Comparison of ENCODE assay signal across 40 cellular contexts in the genomic region with DNA sequence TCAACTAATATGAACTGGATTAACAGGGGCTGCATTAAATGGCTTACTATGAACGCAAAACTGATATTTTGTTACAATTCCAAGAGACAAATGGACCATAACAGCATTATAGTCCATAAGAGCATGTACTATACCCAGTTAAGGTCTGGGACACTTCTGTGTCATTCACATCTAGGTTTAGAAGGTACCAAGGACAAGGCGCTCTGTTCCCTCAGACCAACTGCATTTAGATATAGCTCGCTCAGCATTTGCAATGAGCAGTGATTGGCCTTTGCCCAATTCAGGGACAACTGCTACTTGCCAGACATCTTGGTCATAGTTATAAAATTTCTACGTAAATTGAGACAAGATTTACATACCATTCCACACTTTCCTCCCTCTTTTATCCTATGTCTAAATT.
"Had no signal": no experiment of that assay in that cellular context is flagged by ENCODE, and none has a peak within 500 bp of the region (broad histone marks: within the 10 kb centered on the region; RNA-seq: fewer than 3 reads in every experiment).

No MANE protein-coding gene starts in this region.

- H3K9me3 Mint-ChIP-seq: activated naive CD4-positive, alpha-beta T cell treated with anti-CD3 and anti-CD28 coated beads for 36 hours; activated naive CD4-positive, alpha-beta T cell treated with anti-CD3 and anti-CD28 coated beads, Interleukin-2, amount 10 ng/mL, durations not matched to agents 7 days and 5 days; activated naive CD4-positive, alpha-beta T cell treated with anti-CD3 and anti-CD28 coated beads, Interleukin-2, amount 50 U/mL, for 24 hours; activated naive CD4-positive, alpha-beta T cell treated with anti-CD3 and anti-CD28 coated beads, Interleukin-2, amount 50 U/mL, for 72 hours; activated naive CD8-positive, alpha-beta T cell treated with anti-CD3 and anti-CD28 coated beads for 36 hours; activated naive CD8-positive, alpha-beta T cell treated with anti-CD3 and anti-CD28 coated beads, Interleukin-2, amount 10 ng/mL, durations not matched to agents 7 days and 5 days; activated naive CD8-positive, alpha-beta T cell treated with anti-CD3 and anti-CD28 coated beads, Interleukin-2, amount 50 U/mL, for 24 hours; activated T-cell treated with anti-CD3 and anti-CD28 coated beads, Interleukin-2, amount 50 U/mL, for 24 hours; activated T-cell treated with anti-CD3 and anti-CD28 coated beads, Interleukin-2, amount 50 U/mL, for 4 hours; activated T-cell treated with anti-CD3 and anti-CD28 coated beads, Interleukin-2, amount 50 U/mL, for 72 hours; activated T-helper 1 cell treated with anti-CD3 and anti-CD28 coated beads, Interleukin-12 subunit alpha, Interleukin-12 subunit beta, Interleukin-2, Interleukin-4 antibody, amounts not matched to agents 30 ng/mL and 10 ng/mL and 1 ng/mL, durations not matched to agents 14 hours and 24 hours and 36 hours; activated T-helper 17 cell treated with anti-CD3 and anti-CD28 coated beads, Interleukin-2, amount 50 U/mL, for 72 hours; activated T-helper 2 cell treated with anti-CD3 and anti-CD28 coated beads, Interferon-gamma antibody, Interleukin-2, Interleukin-4, amounts not matched to agents 10 μg/mL and 5 μg/mL and 100 μg/mL, durations not matched to agents 14 hours and 24 hours and 36 hours had no signal

- H3K4me1 Mint-ChIP-seq: activated naive CD4-positive, alpha-beta T cell treated with anti-CD3 and anti-CD28 coated beads, Interleukin-2, amount 10 ng/mL, durations not matched to agents 7 days and 5 days; activated naive CD4-positive, alpha-beta T cell treated with anti-CD3 and anti-CD28 coated beads, Interleukin-2, amount 50 U/mL, for 24 hours; activated naive CD8-positive, alpha-beta T cell treated with anti-CD3 and anti-CD28 coated beads for 36 hours; activated naive CD8-positive, alpha-beta T cell treated with anti-CD3 and anti-CD28 coated beads, Interleukin-2, amount 10 ng/mL, durations not matched to agents 7 days and 5 days; activated naive CD8-positive, alpha-beta T cell treated with anti-CD3 and anti-CD28 coated beads, Interleukin-2, amount 50 U/mL, for 24 hours; activated T-helper 17 cell treated with anti-CD3 and anti-CD28 coated beads, Interleukin-2, amount 50 U/mL, for 72 hours; central memory CD8-positive, alpha-beta T cell had no signal

- H3K27me3 Mint-ChIP-seq: activated naive CD4-positive, alpha-beta T cell treated with anti-CD3 and anti-CD28 coated beads, Interleukin-2, amount 10 ng/mL, durations not matched to agents 7 days and 5 days; activated naive CD4-positive, alpha-beta T cell treated with anti-CD3 and anti-CD28 coated beads, Interleukin-2, amount 50 U/mL, for 24 hours; activated naive CD8-positive, alpha-beta T cell; activated naive CD8-positive, alpha-beta T cell treated with anti-CD3 and anti-CD28 coated beads for 36 hours; activated naive CD8-positive, alpha-beta T cell treated with anti-CD3 and anti-CD28 coated beads, Interleukin-2, amount 10 ng/mL, durations not matched to agents 7 days and 5 days; activated naive CD8-positive, alpha-beta T cell treated with anti-CD3 and anti-CD28 coated beads, Interleukin-2, amount 50 U/mL, for 24 hours; activated T-cell treated with anti-CD3 and anti-CD28 coated beads, Interleukin-2, amount 50 U/mL, for 24 hours; central memory CD8-positive, alpha-beta T cell had no signal

- ATAC-seq: activated naive CD4-positive, alpha-beta T cell treated with anti-CD3 and anti-CD28 coated beads, Interleukin-2, amount 50 U/mL, for 72 hours; activated naive CD8-positive, alpha-beta T cell treated with anti-CD3 and anti-CD28 coated beads, Interleukin-2, amount 50 U/mL, for 24 hours; activated T-cell treated with anti-CD3 and anti-CD28 coated beads, Interleukin-2, amount 50 U/mL, for 4 hours; activated T-cell treated with anti-CD3 and anti-CD28 coated beads, Interleukin-2, amount 50 U/mL, for 72 hours; activated T-helper 17 cell treated with anti-CD3 and anti-CD28 coated beads, Interleukin-2, amount 50 U/mL, for 72 hours; body of pancreas had no signal

- H3K4me3 ChIP-seq: adrenal gland, ascending aorta, body of pancreas, breast epithelium, cardiac muscle cell had no signal

- H3K36me3 ChIP-seq: adrenal gland, ascending aorta, brain microvascular endothelial cell, breast epithelium, cardiac muscle cell had no signal

- DNase-seq: activated effector memory CD4-positive, alpha-beta T cell treated with anti-CD3 and anti-CD28 coated beads, Interleukin-2, amount 50 U/mL, for 16 hours; activated effector memory CD4-positive, alpha-beta T cell treated with Interleukin-2 at 50 U/mL for 16 hours; activated gamma-delta T cell; activated gamma-delta T cell treated with Interleukin-2 at 50 U/mL for 16 hours; activated naive CD4-positive, alpha-beta T cell; activated naive CD4-positive, alpha-beta T cell treated with anti-CD3 and anti-CD28 coated beads for 36 hours; activated naive CD4-positive, alpha-beta T cell treated with anti-CD3 and anti-CD28 coated beads, Interleukin-2, amount 10 ng/mL, durations not matched to agents 7 days and 5 days; activated naive CD4-positive, alpha-beta T cell treated with anti-CD3 and anti-CD28 coated beads, Interleukin-2, amount 50 U/mL, for 16 hours; activated naive CD4-positive, alpha-beta T cell treated with Interleukin-2 at 50 U/mL for 16 hours; activated naive CD8-positive, alpha-beta T cell treated with anti-CD3 and anti-CD28 coated beads for 36 hours; activated naive CD8-positive, alpha-beta T cell treated with anti-CD3 and anti-CD28 coated beads, Interleukin-2, amount 10 ng/mL, durations not matched to agents 7 days and 5 days; activated naive CD8-positive, alpha-beta T cell treated with anti-CD3 and anti-CD28 coated beads, Interleukin-2, amount 50 U/mL, for 24 hours; activated T-cell treated with anti-CD3 and anti-CD28 coated beads, Interleukin-2, amount 50 U/mL, for 1 hour; activated T-cell treated with anti-CD3 and anti-CD28 coated beads, Interleukin-2, amount 50 U/mL, for 24 hours; activated T-cell treated with anti-CD3 and anti-CD28 coated beads, Interleukin-2, amount 50 U/mL, for 4 hours; activated T-cell treated with anti-CD3 and anti-CD28 coated beads, Interleukin-2, amount 50 U/mL, for 48 hours; activated T-cell treated with anti-CD3 and anti-CD28 coated beads, Interleukin-2, amount 50 U/mL, for 72 hours; adrenal gland; amniotic stem cell; amygdala; anterior cingulate cortex; aorta; body of pancreas; brain microvascular endothelial cell; caudate nucleus; central memory CD4-positive, alpha-beta T cell; cerebellar nuclear complex had no signal

- H3K9me3 ChIP-seq: adrenal gland, ascending aorta, body of pancreas, breast epithelium had no signal

- H3K27ac ChIP-seq: adrenal gland, ascending aorta, body of pancreas, brain microvascular endothelial cell, breast epithelium, cardiac muscle cell had no signal

- H3K4me3 Mint-ChIP-seq: activated naive CD4-positive, alpha-beta T cell treated with anti-CD3 and anti-CD28 coated beads for 36 hours; activated naive CD4-positive, alpha-beta T cell treated with anti-CD3 and anti-CD28 coated beads, Interleukin-2, amount 10 ng/mL, durations not matched to agents 7 days and 5 days; activated naive CD4-positive, alpha-beta T cell treated with anti-CD3 and anti-CD28 coated beads, Interleukin-2, amount 50 U/mL, for 24 hours; activated naive CD8-positive, alpha-beta T cell; activated naive CD8-positive, alpha-beta T cell treated with anti-CD3 and anti-CD28 coated beads for 36 hours; activated naive CD8-positive, alpha-beta T cell treated with anti-CD3 and anti-CD28 coated beads, Interleukin-2, amount 10 ng/mL, durations not matched to agents 7 days and 5 days; activated naive CD8-positive, alpha-beta T cell treated with anti-CD3 and anti-CD28 coated beads, Interleukin-2, amount 50 U/mL, for 24 hours; activated T-cell treated with anti-CD3 and anti-CD28 coated beads, Interleukin-2, amount 50 U/mL, for 24 hours; activated T-cell treated with anti-CD3 and anti-CD28 coated beads, Interleukin-2, amount 50 U/mL, for 4 hours; activated T-cell treated with anti-CD3 and anti-CD28 coated beads, Interleukin-2, amount 50 U/mL, for 72 hours; activated T-helper 1 cell treated with anti-CD3 and anti-CD28 coated beads, Interleukin-12 subunit alpha, Interleukin-12 subunit beta, Interleukin-2, Interleukin-4 antibody, amounts not matched to agents 30 ng/mL and 10 ng/mL and 1 ng/mL, durations not matched to agents 14 hours and 24 hours and 36 hours; activated T-helper 17 cell treated with anti-CD3 and anti-CD28 coated beads, Interleukin-2, amount 50 U/mL, for 72 hours; brain; central memory CD8-positive, alpha-beta T cell had no signal

- H3K4me1 ChIP-seq: adrenal gland, ascending aorta, body of pancreas, breast epithelium had no signal

- FAIRE-seq: astrocyte, bronchial epithelial cell had no signal

- H3K27ac Mint-ChIP-seq: activated naive CD4-positive, alpha-beta T cell treated with anti-CD3 and anti-CD28 coated beads for 36 hours; activated naive CD4-positive, alpha-beta T cell treated with anti-CD3 and anti-CD28 coated beads, Interleukin-2, amount 10 ng/mL, durations not matched to agents 7 days and 5 days; activated naive CD4-positive, alpha-beta T cell treated with anti-CD3 and anti-CD28 coated beads, Interleukin-2, amount 50 U/mL, for 24 hours; activated naive CD4-positive, alpha-beta T cell treated with anti-CD3 and anti-CD28 coated beads, Interleukin-2, amount 50 U/mL, for 72 hours; activated naive CD8-positive, alpha-beta T cell; activated naive CD8-positive, alpha-beta T cell treated with anti-CD3 and anti-CD28 coated beads for 36 hours; activated naive CD8-positive, alpha-beta T cell treated with anti-CD3 and anti-CD28 coated beads, Interleukin-2, amount 10 ng/mL, durations not matched to agents 7 days and 5 days; activated naive CD8-positive, alpha-beta T cell treated with anti-CD3 and anti-CD28 coated beads, Interleukin-2, amount 50 U/mL, for 24 hours; activated T-cell treated with anti-CD3 and anti-CD28 coated beads, Interleukin-2, amount 50 U/mL, for 24 hours; activated T-cell treated with anti-CD3 and anti-CD28 coated beads, Interleukin-2, amount 50 U/mL, for 72 hours; activated T-helper 1 cell treated with anti-CD3 and anti-CD28 coated beads, Interleukin-12 subunit alpha, Interleukin-12 subunit beta, Interleukin-2, Interleukin-4 antibody, amounts not matched to agents 30 ng/mL and 10 ng/mL and 1 ng/mL, durations not matched to agents 14 hours and 24 hours and 36 hours; activated T-helper 17 cell treated with anti-CD3 and anti-CD28 coated beads, Interleukin-2, amount 50 U/mL, for 72 hours; activated T-helper 2 cell treated with anti-CD3 and anti-CD28 coated beads, Interferon-gamma antibody, Interleukin-2, Interleukin-4, amounts not matched to agents 10 μg/mL and 5 μg/mL and 100 μg/mL, durations not matched to agents 14 hours and 24 hours and 36 hours had no signal

- H3K27me3 ChIP-seq: adrenal gland, ascending aorta, body of pancreas, brain microvascular endothelial cell, breast epithelium, cardiac muscle cell had no signal

- H3K36me3 Mint-ChIP-seq: activated naive CD4-positive, alpha-beta T cell treated with anti-CD3 and anti-CD28 coated beads, Interleukin-2, amount 10 ng/mL, durations not matched to agents 7 days and 5 days; activated naive CD4-positive, alpha-beta T cell treated with anti-CD3 and anti-CD28 coated beads, Interleukin-2, amount 50 U/mL, for 24 hours; activated naive CD4-positive, alpha-beta T cell treated with anti-CD3 and anti-CD28 coated beads, Interleukin-2, amount 50 U/mL, for 72 hours; activated naive CD8-positive, alpha-beta T cell; activated naive CD8-positive, alpha-beta T cell treated with anti-CD3 and anti-CD28 coated beads for 36 hours; activated naive CD8-positive, alpha-beta T cell treated with anti-CD3 and anti-CD28 coated beads, Interleukin-2, amount 10 ng/mL, durations not matched to agents 7 days and 5 days; brain had no signal
